22 cellular contexts compared by ENCODE assay signal in genomic region chr20:53238121-53238660, GRCh38.
"Had no signal": no experiment of that assay in that cellular context is flagged by ENCODE, and none has a peak within 500 bp of the region (broad histone marks: within the 10 kb centered on the region; RNA-seq: fewer than 3 reads in every experiment).

No MANE protein-coding gene starts in this region.

- H3K36me3 Mint-ChIP-seq: stimulated activated effector memory CD8-positive, alpha-beta T cell treated with anti-CD3 and anti-CD28 coated beads, Interleukin-12 subunit alpha, Interleukin-12 subunit beta, amount 100 ng/mL, for 72 hours had no signal

- H3K27ac Mint-ChIP-seq: naive thymus-derived CD4-positive, alpha-beta T cell; stimulated activated effector memory CD8-positive, alpha-beta T cell treated with anti-CD3 and anti-CD28 coated beads, Interleukin-12 subunit alpha, Interleukin-12 subunit beta, amount 100 ng/mL, for 72 hours had no signal

- H3K27ac ChIP-seq: coronary artery, foreskin keratinocyte, heart left ventricle, neutrophil, psoas muscle, right lobe of liver, suprapubic skin, tibial artery, upper lobe of left lung, uterus had no signal

- H3K4me3 ChIP-seq: coronary artery, heart left ventricle, lung, psoas muscle, right lobe of liver, suprapubic skin, tibial artery, upper lobe of left lung, uterus had no signal

- H3K9me3 Mint-ChIP-seq: stimulated activated effector memory CD8-positive, alpha-beta T cell treated with anti-CD3 and anti-CD28 coated beads, Interleukin-12 subunit alpha, Interleukin-12 subunit beta, amount 100 ng/mL, for 72 hours had no signal

- H3K4me1 ChIP-seq: foreskin keratinocyte, heart left ventricle, psoas muscle, right lobe of liver, suprapubic skin, tibial artery, upper lobe of left lung, uterus had no signal

- DNase-seq: effector CD8-positive, alpha-beta T cell; foreskin keratinocyte; heart left ventricle; hippocampal formation; left colon; left ventricle myocardium superior; mesendoderm; naive thymus-derived CD4-positive, alpha-beta T cell; psoas muscle; retina; right lobe of liver; stimulated activated CD4-positive, alpha-beta T cell treated with anti-CD3 and anti-CD28 coated beads, Interleukin-4, amount 100 ng/mL, for 1 hour; stimulated activated CD8-positive, alpha-beta memory T cell treated with anti-CD3 and anti-CD28 coated beads, Interleukin-4, amount 100 ng/mL, for 48 hours; stimulated activated naive CD8-positive, alpha-beta T cell treated with anti-CD3 and anti-CD28 coated beads, Interleukin-15, Interleukin-2, amounts not matched to agents 100 U/mL and 50 U/mL, for 24 hours; tibial artery; upper lobe of left lung; uterus had no signal

- H3K36me3 ChIP-seq: heart left ventricle, neutrophil, right lobe of liver, suprapubic skin, tibial artery, upper lobe of left lung, uterus had no signal

- H3K9me3 ChIP-seq: psoas muscle, right lobe of liver, suprapubic skin, tibial artery, upper lobe of left lung, uterus had no signal

- H3K4me3 Mint-ChIP-seq: naive thymus-derived CD4-positive, alpha-beta T cell; stimulated activated effector memory CD8-positive, alpha-beta T cell treated with anti-CD3 and anti-CD28 coated beads, Interleukin-12 subunit alpha, Interleukin-12 subunit beta, amount 100 ng/mL, for 72 hours had no signal

- H3K27me3 Mint-ChIP-seq: naive thymus-derived CD4-positive, alpha-beta T cell had no signal

- H3K27me3 ChIP-seq: foreskin keratinocyte, right lobe of liver, suprapubic skin, tibial artery, upper lobe of left lung, uterus had no signal

- H3K4me1 Mint-ChIP-seq: stimulated activated effector memory CD8-positive, alpha-beta T cell treated with anti-CD3 and anti-CD28 coated beads, Interleukin-12 subunit alpha, Interleukin-12 subunit beta, amount 100 ng/mL, for 72 hours had no signal
